Comparison of ENCODE assay signal across 7 cellular contexts in the genomic region with DNA sequence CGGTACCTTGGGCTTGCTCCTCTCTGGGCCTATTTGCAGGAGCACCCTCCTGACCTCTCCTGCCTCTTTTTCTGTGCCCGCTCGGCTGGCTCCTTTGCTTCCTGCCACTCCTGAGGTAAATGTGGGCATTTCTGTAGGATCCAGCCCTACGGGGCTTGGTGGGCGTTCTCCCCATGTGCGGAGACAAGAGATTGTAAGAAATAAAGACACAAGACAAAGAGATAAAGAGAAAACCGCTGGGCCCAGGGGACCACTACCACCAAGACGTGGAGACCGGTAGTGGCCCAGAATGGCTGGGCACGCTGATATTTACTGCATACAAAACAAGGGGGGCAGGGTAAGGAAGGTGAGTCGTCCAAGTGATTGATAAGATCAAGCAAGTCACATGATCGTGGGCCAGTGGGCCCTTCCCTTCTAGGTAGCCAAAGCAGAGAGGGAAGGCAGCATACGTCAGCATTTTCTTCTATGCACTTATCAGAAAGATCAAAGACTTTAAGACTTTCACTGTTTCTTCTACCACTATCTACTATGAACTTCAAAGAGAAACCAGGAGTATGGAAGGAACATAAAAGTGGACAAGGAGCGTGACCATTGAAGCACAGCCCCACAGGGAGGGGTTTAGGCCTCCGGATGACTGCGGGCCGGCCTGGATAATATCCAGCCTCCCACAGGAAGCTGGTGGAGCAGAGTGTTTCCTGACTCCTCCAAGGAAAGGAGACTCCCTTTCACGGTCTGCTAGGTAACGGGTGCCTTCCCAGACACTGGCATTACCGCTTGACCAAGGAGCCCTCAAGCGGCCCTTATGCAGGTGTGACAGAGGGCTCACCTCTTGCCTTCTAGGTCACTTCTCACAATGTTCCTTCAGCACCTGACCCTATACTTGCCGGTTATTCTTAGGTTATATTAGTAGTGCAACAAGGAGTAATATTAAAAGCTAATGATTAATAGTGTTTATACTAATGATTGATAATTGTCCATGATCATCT. TPM values are rescaled to one million over a fixed set of nuclear protein-coding genes. Genes with fewer than 3 reads are reported as not detected.
DNase-seq lines count a peak whose midpoint lies in the region; ATAC-seq and TF ChIP-seq lines count a peak whose summit lies in the region.
"Not testable (repeated sequence)": the region's sequence is repeated elsewhere in the genome, so short reads cannot be mapped to it uniquely, and the experiment has no call there.

No MANE protein-coding gene starts in this region.

- not testable (repeated sequence) for H3K4me3 Mint-ChIP-seq in activated T-helper 17 cell treated with anti-CD3 and anti-CD28 coated beads, Interleukin-2, amount 50 U/mL, for 72 hours
- H3K4me3 Mint-ChIP-seq in endothelial cell (ENCODE audit: unreplicated experiment) (peak overlapping the region; percentile 7), mesothelial cell of epicardium (peak overlapping the region; percentile 14)

- H3K4me1 ChIP-seq in right cardiac atrium (ENCODE audit: control insufficient read depth, insufficient read depth, low read length), result not testable (repeated sequence)

- not testable (repeated sequence) for H3K27me3 ChIP-seq in right cardiac atrium (ENCODE audit: control insufficient read depth, insufficient read depth)

- H3K27ac Mint-ChIP-seq in activated T-helper 17 cell treated with anti-CD3 and anti-CD28 coated beads, Interleukin-2, amount 50 U/mL, for 72 hours, result peak overlapping the region; percentile 15
- H3K27ac Mint-ChIP-seq in endothelial cell (ENCODE audit: unreplicated experiment) (peak overlapping the region; percentile 33), mesothelial cell of epicardium (peak overlapping the region; percentile 90)

- not testable (repeated sequence) for H3K27me3 Mint-ChIP-seq in activated T-helper 17 cell treated with anti-CD3 and anti-CD28 coated beads, Interleukin-2, amount 50 U/mL, for 72 hours; mesothelial cell of epicardium (ENCODE audit: low read depth)
- peaks cover 17% of the 10 kb centered on the region for H3K27me3 Mint-ChIP-seq in endothelial cell (ENCODE audit: unreplicated experiment)

- not testable (repeated sequence) for H3K9me3 Mint-ChIP-seq in activated T-helper 17 cell treated with anti-CD3 and anti-CD28 coated beads, Interleukin-2, amount 50 U/mL, for 72 hours; endothelial cell (ENCODE audit: unreplicated experiment); mesothelial cell of epicardium

- peaks cover 27% of the 10 kb centered on the region for H3K4me1 Mint-ChIP-seq in activated T-helper 17 cell treated with anti-CD3 and anti-CD28 coated beads, Interleukin-2, amount 50 U/mL, for 72 hours
- peaks cover 40% of the 10 kb centered on the region for H3K4me1 Mint-ChIP-seq in endothelial cell (ENCODE audit: unreplicated experiment)
- peaks cover 40% of the 10 kb centered on the region for H3K4me1 Mint-ChIP-seq in mesothelial cell of epicardium

- intact Hi-C loops in right cardiac atrium (cut with DNase I), result not testable (repeated sequence)

- H3K36me3 Mint-ChIP-seq in activated T-helper 17 cell treated with anti-CD3 and anti-CD28 coated beads, Interleukin-2, amount 50 U/mL, for 72 hours (ENCODE audit: low read depth), result peaks cover 14% of the 10 kb centered on the region
- H3K36me3 Mint-ChIP-seq in endothelial cell (ENCODE audit: low read depth, unreplicated experiment); mesothelial cell of epicardium: not testable (repeated sequence)

- DNase-seq in EH (ENCODE audit: low read depth) (peak; percentile 36), endothelial cell (ENCODE audit: low spot score) (peak; percentile 34), right cardiac atrium (peak; percentile 57 to 79 (median 66)), renal cortical epithelial cell (ENCODE audit: low read depth) (peak; percentile 45)
- not testable (repeated sequence) for DNase-seq in mesothelial cell of epicardium (ENCODE audit: low spot score in 2 of 2, unreplicated experiment in 2 of 2)

- WGBS in right cardiac atrium, result 60% methylated on average over 22 of the region's 22 CpGs

- ATAC-seq in activated T-helper 17 cell treated with anti-CD3 and anti-CD28 coated beads, Interleukin-2, amount 50 U/mL, for 72 hours (replicated peaks); right cardiac atrium: not testable (repeated sequence)

- not testable (repeated sequence) for TF ChIP-seq CTCF in endothelial cell (IDR thresholded peaks at IDR 0.05; ENCODE audit: unreplicated experiment); mesothelial cell of epicardium (IDR thresholded peaks at IDR 0.05; ENCODE audit: unreplicated experiment)

- not testable (repeated sequence) for H3K4me3 ChIP-seq in right cardiac atrium (ENCODE audit: low read length)

- H3K27ac ChIP-seq in right cardiac atrium (ENCODE audit: low read length), result not testable (repeated sequence)

- H3K9me3 ChIP-seq in right cardiac atrium (ENCODE audit: control insufficient read depth, low read length), result not testable (repeated sequence)

TF ChIP-seq in PFSK-1, 5 proteins besides CTCF, POLR2A, EP300 and RAD21:
- 0 out of 2 replicates have a peak, but pooled peaks have one; percentile 37 for TF ChIP-seq POLR2AphosphoS5 (IDR thresholded peaks at IDR 0.05; ENCODE audit: low read depth, low read length)
TF ChIP-seq in PFSK-1: peak in this region for 1; not testable (repeated sequence) for 4.

RNA-seq across cellular contexts. Expression of gene SWI5, which starts 3.3 kb away (rescaled TPM):
- polyA plus RNA-seq in PFSK-1 (2012; ENCODE audit: insufficient read length, low read depth), result 95.0 TPM
- 10 to 100 TPM; 12.1 to 14.9 TPM for total RNA-seq in activated T-helper 17 cell treated with anti-CD3 and anti-CD28 coated beads, Interleukin-2, amount 50 U/mL, for 72 hours
- 26.8 TPM for total RNA-seq in endothelial cell (ENCODE audit: unreplicated experiment)
- total RNA-seq in right cardiac atrium, result 10 to 100 TPM; 18.7 to 22.3 (median 20.5) TPM
- 33.7 TPM for polyA plus RNA-seq in right cardiac atrium
- 24.1 to 26.0 TPM (median 24.3 TPM) in 3 replicates for total RNA-seq in mesothelial cell of epicardium
- 15.5 and 22.6 TPM in 2 replicates for total RNA-seq in renal cortical epithelial cell

RNA-seq across cellular contexts. Expression of gene GOLGA2, which starts 3.6 kb away (rescaled TPM):
- polyA plus RNA-seq in PFSK-1 (2012; ENCODE audit: insufficient read length, low read depth), result 85.6 TPM
- total RNA-seq in activated T-helper 17 cell treated with anti-CD3 and anti-CD28 coated beads, Interleukin-2, amount 50 U/mL, for 72 hours, result 10 to 100 TPM; 31.2 to 60.0 TPM
- total RNA-seq in endothelial cell (ENCODE audit: unreplicated experiment) (69.4 TPM), right cardiac atrium (100 to 1,000 TPM in 2 of 4 donors, 10 to 100 TPM in 2; 85.6 to 124 (median 101) TPM), mesothelial cell of epicardium (177 to 195 TPM (median 186 TPM) in 3 replicates), renal cortical epithelial cell (47.9 and 89.6 TPM in 2 replicates)
- 84.2 TPM for polyA plus RNA-seq in right cardiac atrium

RNA-seq across cellular contexts. Expression of gene TRUB2, which starts 42.9 kb away (rescaled TPM):
- polyA plus RNA-seq in PFSK-1 (2012; ENCODE audit: insufficient read length, low read depth), result 33.5 TPM
- 10 to 100 TPM; 22.6 to 35.2 TPM for total RNA-seq in activated T-helper 17 cell treated with anti-CD3 and anti-CD28 coated beads, Interleukin-2, amount 50 U/mL, for 72 hours
- total RNA-seq in endothelial cell (ENCODE audit: unreplicated experiment) (25.8 TPM), right cardiac atrium (10 to 100 TPM; 19.9 to 29.0 (median 25.9) TPM), mesothelial cell of epicardium (27.8 to 29.8 TPM (median 29.3 TPM) in 3 replicates), renal cortical epithelial cell (15.2 and 17.4 TPM in 2 replicates)
- polyA plus RNA-seq in right cardiac atrium, result 24.6 TPM

RNA-seq across cellular contexts. Expression of gene COQ4, which starts 43.3 kb away (rescaled TPM):
- 62.8 TPM for polyA plus RNA-seq in PFSK-1 (2012; ENCODE audit: insufficient read length, low read depth)
- 10 to 100 TPM; 30.8 to 44.4 TPM for total RNA-seq in activated T-helper 17 cell treated with anti-CD3 and anti-CD28 coated beads, Interleukin-2, amount 50 U/mL, for 72 hours
- total RNA-seq in endothelial cell (ENCODE audit: unreplicated experiment) (46.6 TPM), right cardiac atrium (10 to 100 TPM; 26.5 to 28.9 (median 27.6) TPM), mesothelial cell of epicardium (53.7 to 56.2 TPM (median 55.4 TPM) in 3 replicates), renal cortical epithelial cell (35.5 and 38.2 TPM in 2 replicates)
- polyA plus RNA-seq in right cardiac atrium, result 41.8 TPM

Comparison
In these comparisons a context has a peak if more than half of its experiments do, and no peak if none do; other contexts are left out.
1. H3K27ac Mint-ChIP-seq: peak in every context shown above with its lines; median percentile 90 in mesothelial cell of epicardium; 33 in endothelial cell; 15 in activated T-helper 17 cell treated with anti-CD3 and anti-CD28 coated beads, Interleukin-2, amount 50 U/mL, for 72 hours.